In genomic region chr20:40646321-40647212, GRCh38 we compare ENCODE assay signal across 25 cellular contexts. TPM values are rescaled to one million over a fixed set of nuclear protein-coding genes. Genes with fewer than 3 reads are reported as not detected.
DNase-seq lines count a peak whose midpoint lies in the region; ATAC-seq and TF ChIP-seq lines count a peak whose summit lies in the region.
"Had no signal": no experiment of that assay in that cellular context is flagged by ENCODE, and none has a peak within 500 bp of the region (broad histone marks: within the 10 kb centered on the region; RNA-seq: fewer than 3 reads in every experiment).

No MANE protein-coding gene starts in this region.

- H3K4me3 ChIP-seq in HEK293 (ENCODE audit: low read depth, low read length) = no peak overlapping the region
- H3K4me3 ChIP-seq: adrenal gland, breast epithelium, coronary artery, HAP-1, pancreas, tibial nerve had no signal

- no peaks in the 10 kb centered on the region for H3K9me3 ChIP-seq in HEK293 (ENCODE audit: control insufficient read depth, insufficient read depth, low read depth, low read length)
- H3K9me3 ChIP-seq: adrenal gland, breast epithelium, HAP-1, pancreas, tibial nerve had no signal

- DNase-seq in NCI-H2029 (lab: John Stamatoyannopoulos, UW) (peak; percentile 33), WTC11 (ENCODE audit: low spot score) (no peak), osteocyte (ENCODE audit: extremely low spot score, unreplicated experiment) (no peak), GF-D8 (lab: John Stamatoyannopoulos, UW) (no peak), superior temporal gyrus (ENCODE audit: extremely low spot score) (no peak)
- DNase-seq: activated CD4-positive, alpha-beta memory T cell treated with anti-CD3 and anti-CD28 coated beads, Interleukin-2, amount 10 ng/mL, durations not matched to agents 7 days and 5 days; AML-193; DND-41; KBM-7; naive thymus-derived CD4-positive, alpha-beta T cell; NCI-H2081 treated with DMSO at 0.1 percent for 48 hours; NCI-H526 treated with DMSO at 0.1 percent for 48 hours; pancreas; stimulated activated CD4-positive, alpha-beta T cell treated with anti-CD3 and anti-CD28 coated beads, Interleukin-12 subunit alpha, Interleukin-12 subunit beta, amount 100 ng/mL, for 4 hours; stimulated activated CD4-positive, alpha-beta T cell treated with anti-CD3 and anti-CD28 coated beads, Interleukin-4, amount 100 ng/mL, for 4 hours had no signal

- no peak overlapping the region for H3K27ac Mint-ChIP-seq in WTC11
- peak overlapping the region; percentile 54 for H3K27ac Mint-ChIP-seq in osteocyte (ENCODE audit: unreplicated experiment)
- H3K27ac Mint-ChIP-seq: activated CD4-positive, alpha-beta memory T cell treated with anti-CD3 and anti-CD28 coated beads, Interleukin-2, amount 10 ng/mL, durations not matched to agents 7 days and 5 days; naive thymus-derived CD4-positive, alpha-beta T cell; stimulated activated naive CD8-positive, alpha-beta T cell treated with anti-CD3 and anti-CD28 coated beads, Interleukin-15, Interleukin-2, amounts not matched to agents 100 ng/mL and 50 ng/mL, for 24 hours had no signal

- H3K4me1 ChIP-seq in HEK293 (ENCODE audit: control insufficient read depth, insufficient read depth, low read length) = no peaks in the 10 kb centered on the region
- H3K4me1 ChIP-seq: HAP-1, pancreas had no signal

- H3K27me3 Mint-ChIP-seq in WTC11 (ENCODE audit: low read depth) (no peaks in the 10 kb centered on the region), osteocyte (ENCODE audit: unreplicated experiment) (no peaks in the 10 kb centered on the region)

- TF ChIP-seq CTCF in HEK293 (tag by site-specific recombination; IDR thresholded peaks at IDR 0.05) = no peak
- no peak for TF ChIP-seq CTCF in WTC11 (IDR thresholded peaks at IDR 0.05)
- TF ChIP-seq CTCF in osteocyte (IDR thresholded peaks at IDR 0.05) = no peak

- no peaks in the 10 kb centered on the region for H3K9me3 Mint-ChIP-seq in WTC11
- H3K9me3 Mint-ChIP-seq in osteocyte (ENCODE audit: unreplicated experiment) = no peaks in the 10 kb centered on the region
- H3K9me3 Mint-ChIP-seq: activated CD4-positive, alpha-beta memory T cell treated with anti-CD3 and anti-CD28 coated beads, Interleukin-2, amount 10 ng/mL, durations not matched to agents 7 days and 5 days; stimulated activated naive CD8-positive, alpha-beta T cell treated with anti-CD3 and anti-CD28 coated beads, Interleukin-15, Interleukin-2, amounts not matched to agents 100 ng/mL and 50 ng/mL, for 24 hours had no signal

- H3K36me3 ChIP-seq in HEK293 (ENCODE audit: control insufficient read depth in 2 of 2, insufficient read depth in 1 of 2, low read length in 2 of 2) = no peaks in the 10 kb centered on the region
- H3K36me3 ChIP-seq: adrenal gland, breast epithelium, HAP-1, pancreas, tibial nerve had no signal

- H3K4me3 Mint-ChIP-seq in WTC11 (no peak overlapping the region), osteocyte (ENCODE audit: unreplicated experiment) (no peak overlapping the region)
- H3K4me3 Mint-ChIP-seq: activated CD4-positive, alpha-beta memory T cell treated with anti-CD3 and anti-CD28 coated beads, Interleukin-2, amount 10 ng/mL, durations not matched to agents 7 days and 5 days; naive thymus-derived CD4-positive, alpha-beta T cell; stimulated activated naive CD8-positive, alpha-beta T cell treated with anti-CD3 and anti-CD28 coated beads, Interleukin-15, Interleukin-2, amounts not matched to agents 100 ng/mL and 50 ng/mL, for 24 hours had no signal

- POLR2A ChIA-PET in HEK293 (lab: Yijun Ruan, JAX) = no interaction called here
- POLR2A ChIA-PET in WTC11 (lab: Charles Lee) = no interaction called here

- H3K4me1 Mint-ChIP-seq in WTC11 = peaks cover 11% of the 10 kb centered on the region
- peaks cover 75% of the 10 kb centered on the region for H3K4me1 Mint-ChIP-seq in osteocyte (ENCODE audit: unreplicated experiment)
- H3K4me1 Mint-ChIP-seq: activated CD4-positive, alpha-beta memory T cell treated with anti-CD3 and anti-CD28 coated beads, Interleukin-2, amount 10 ng/mL, durations not matched to agents 7 days and 5 days; naive thymus-derived CD4-positive, alpha-beta T cell had no signal

- no peak overlapping the region for H3K27ac ChIP-seq in HEK293 (ENCODE audit: extremely low read depth, low read depth, low read length)
- H3K27ac ChIP-seq: adrenal gland, breast epithelium, coronary artery, pancreas, tibial nerve had no signal

- H3K36me3 Mint-ChIP-seq in WTC11 (no peaks in the 10 kb centered on the region), osteocyte (ENCODE audit: unreplicated experiment) (no peaks in the 10 kb centered on the region)
- H3K36me3 Mint-ChIP-seq: naive thymus-derived CD4-positive, alpha-beta T cell had no signal

- 0 out of 2 replicates have a peak, but pooled peaks have one; percentile 32 for ATAC-seq in WTC11
- ATAC-seq in GM18867 (IDR thresholded peaks at IDR 0.05; ENCODE audit: unreplicated experiment) = no peak
- ATAC-seq: activated CD4-positive, CD25-positive, alpha-beta regulatory T cell treated with anti-CD3 and anti-CD28 coated beads, Interleukin-2, amount 50 U/mL, for 24 hours; naive thymus-derived CD4-positive, alpha-beta T cell; pancreas; Right ventricle myocardium inferior had no signal

- CTCF ChIA-PET in HEK293 (lab: Yijun Ruan, JAX) = interaction anchor here (0.7 kb wide), 1 partner anchor 32 kb away, joined by 4 read pairs; no protein-coding TSS in a partner anchor
- CTCF ChIA-PET in WTC11 (lab: Charles Lee) = interaction anchor here (0.8 kb wide), 1 partner anchor 18 kb away, joined by 3 read pairs; no protein-coding TSS in a partner anchor

TF ChIP-seq in HEK293, 187 proteins besides CTCF, POLR2A, EP300 and RAD21 (continues in another document):
- no peak for TF ChIP-seq ZFP3 (tag by site-specific recombination; IDR thresholded peaks at IDR 0.05; ENCODE audit: low read depth)
- TF ChIP-seq ZNF398 (tag by site-specific recombination; IDR thresholded peaks at IDR 0.05) = peak; percentile 61; the same call in 1 of the 2 replicates
- no peak for TF ChIP-seq KLF7 (tag by site-specific recombination; IDR thresholded peaks at IDR 0.05; ENCODE audit: borderline replicate concordance)
- TF ChIP-seq OVOL3 (tag by site-specific recombination; IDR thresholded peaks at IDR 0.05) = no peak
- TF ChIP-seq ZNF785 (tag by site-specific recombination; IDR thresholded peaks at IDR 0.05) = no peak

TF ChIP-seq in WTC11, 78 proteins besides CTCF, POLR2A, EP300 and RAD21:
- TF ChIP-seq ZNF416 (CRISPR knock-in tag; IDR thresholded peaks at IDR 0.05) (no peak), ZNF138 (CRISPR knock-in tag; conservative IDR thresholded peaks at IDR 0.05) (no peak), ERG (CRISPR knock-in tag; IDR thresholded peaks at IDR 0.05) (no peak), NFYB (CRISPR knock-in tag; conservative IDR thresholded peaks at IDR 0.05; ENCODE audit: low read depth) (no peak)

RNA-seq across cellular contexts. Expression of gene MAFB, which starts 42.5 kb away (rescaled TPM):
- 5.3 to 6.7 TPM (median 6.5 TPM) in 3 replicates for total RNA-seq in WTC11 (2021)
- 27.6 and 31.9 TPM in 2 replicates for total RNA-seq in osteocyte
